In the genomic region with DNA sequence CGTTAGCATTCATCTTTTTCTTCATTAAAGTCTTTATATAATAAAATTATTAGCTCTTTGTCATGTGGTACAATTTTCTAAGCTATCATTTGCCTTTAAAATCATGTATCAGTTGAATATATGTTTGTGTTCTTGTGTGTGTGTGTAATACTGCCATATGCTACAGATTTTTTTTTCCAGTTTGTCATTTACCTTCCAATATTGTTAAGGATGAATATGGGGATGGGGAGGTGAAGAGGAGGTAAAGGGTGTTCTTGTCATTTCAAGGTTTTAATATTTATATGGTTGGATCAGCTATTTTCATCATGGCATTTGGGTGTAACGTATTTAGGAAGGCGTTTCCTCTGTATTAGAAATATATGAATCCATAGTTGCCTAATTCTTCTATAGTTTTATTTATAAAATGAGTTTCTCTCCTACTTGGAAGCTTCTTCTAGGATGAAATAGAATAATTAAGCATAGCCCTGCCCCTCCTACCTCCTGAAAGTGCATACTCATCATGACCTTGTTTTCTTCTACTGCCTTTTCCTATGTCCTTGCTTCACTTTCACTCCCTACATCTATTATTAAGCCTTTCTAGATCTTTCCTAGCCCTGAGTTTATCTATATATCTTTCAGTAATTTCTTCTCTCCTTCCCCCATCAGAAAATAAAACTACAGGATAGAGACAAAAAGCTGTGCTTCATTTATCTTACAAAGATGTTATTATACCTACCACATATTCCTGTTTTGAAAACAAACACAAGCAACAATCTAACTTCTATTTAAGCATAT, we compare ENCODE assay signal across 12 cellular contexts. TPM values are rescaled to one million over a fixed set of nuclear protein-coding genes. Genes with fewer than 3 reads are reported as not detected.
DNase-seq lines count a peak whose midpoint lies in the region; ATAC-seq and TF ChIP-seq lines count a peak whose summit lies in the region.
"Had no signal": no experiment of that assay in that cellular context is flagged by ENCODE, and none has a peak within 500 bp of the region (broad histone marks: within the 10 kb centered on the region; RNA-seq: fewer than 3 reads in every experiment).

No MANE protein-coding gene starts in this region.

- CTCF ChIA-PET in MCF 10A (lab: Yijun Ruan, JAX) = interaction anchor here (0.6 to 0.8 kb wide), 2 partner anchors 54 to 159 kb away, joined by 3 to 4 read pairs; no protein-coding TSS in a partner anchor

- ATAC-seq in stimulated activated naive CD8-positive, alpha-beta T cell treated with anti-CD3 and anti-CD28 coated beads, Interleukin-15, amount 100 ng/mL, for 72 hours = no peak
- ATAC-seq in GM19023 (IDR thresholded peaks at IDR 0.05; ENCODE audit: unreplicated experiment) = no peak

- H3K4me1 ChIP-seq in breast epithelium = no peaks in the 10 kb centered on the region

- H3K4me3 ChIP-seq in breast epithelium (no peak overlapping the region), fibroblast of pulmonary artery (replicated peaks; ENCODE audit: low read depth, low read length) (no peak overlapping the region)

- H3K27me3 ChIP-seq in breast epithelium = no peaks in the 10 kb centered on the region

- no peak for DNase-seq in MCF 10A (ENCODE audit: unreplicated experiment)
- DNase-seq in breast epithelium (ENCODE audit: low spot score in 2 of 2) = no peak
- peak; percentile 57 for DNase-seq in fibroblast of pulmonary artery (ENCODE audit: low read depth)
- DNase-seq in stimulated activated naive CD8-positive, alpha-beta T cell treated with anti-CD3 and anti-CD28 coated beads, Interleukin-15, amount 100 ng/mL, for 72 hours = no peak
- DNase-seq in epidermal melanocyte (ENCODE audit: insufficient read length, low spot score) = no peak
- no peak for DNase-seq in amniotic stem cell (lab: John Stamatoyannopoulos, UW)
- DNase-seq: activated CD4-positive, CD25-positive, alpha-beta regulatory T cell treated with anti-CD3 and anti-CD28 coated beads, Interleukin-2, amount 50 U/mL, for 72 hours; effector CD4-positive, alpha-beta T cell; midbrain; NCI-H2227 treated with DMSO at 0.1 percent for 48 hours had no signal

- peak overlapping the region; percentile 32 for H3K27ac Mint-ChIP-seq in MCF 10A (ENCODE audit: low read depth, unreplicated experiment)
- H3K27ac Mint-ChIP-seq in stimulated activated naive CD8-positive, alpha-beta T cell treated with anti-CD3 and anti-CD28 coated beads, Interleukin-15, amount 100 ng/mL, for 72 hours = peak overlapping the region; percentile 38 to 78

- H3K9me3 ChIP-seq in breast epithelium = no peaks in the 10 kb centered on the region

- H3K4me3 Mint-ChIP-seq in MCF 10A (ENCODE audit: unreplicated experiment) = no peak overlapping the region
- H3K4me3 Mint-ChIP-seq in stimulated activated naive CD8-positive, alpha-beta T cell treated with anti-CD3 and anti-CD28 coated beads, Interleukin-15, amount 100 ng/mL, for 72 hours = peak overlapping the region in 1 of 2 donors; percentile 15

- no peak for TF ChIP-seq CTCF in MCF 10A (IDR thresholded peaks at IDR 0.05; ENCODE audit: unreplicated experiment)
- TF ChIP-seq CTCF in breast epithelium (IDR thresholded peaks at IDR 0.05) = no peak
- no peak for TF ChIP-seq CTCF in VCaP (conservative IDR thresholded peaks at IDR 0.05)
- TF ChIP-seq CTCF in fibroblast of pulmonary artery (IDR thresholded peaks at IDR 0.05; ENCODE audit: low read length, missing control alignments) = no peak

- no peak for TF ChIP-seq POLR2A in breast epithelium (IDR thresholded peaks at IDR 0.05)

- TSS peak; percentile 3 for BruUV-seq in MCF 10A (replicated peaks; lab: Mats Ljungman, UMichigan)

- H3K4me1 Mint-ChIP-seq in MCF 10A (ENCODE audit: insufficient read depth, unreplicated experiment) = peaks cover 34% of the 10 kb centered on the region
- peaks cover 56% of the 10 kb centered on the region for H3K4me1 Mint-ChIP-seq in stimulated activated naive CD8-positive, alpha-beta T cell treated with anti-CD3 and anti-CD28 coated beads, Interleukin-15, amount 100 ng/mL, for 72 hours

- intact Hi-C loops in MCF 10A (cut with micrococcal nuclease) = no loop called here
- intact Hi-C loops in breast epithelium (cut with DNase I; ENCODE audit: low total_unique reads) = no loop called here

- peaks cover 23% of the 10 kb centered on the region for H3K36me3 Mint-ChIP-seq in MCF 10A (ENCODE audit: insufficient read depth, unreplicated experiment)

- H3K9me3 Mint-ChIP-seq in MCF 10A (ENCODE audit: unreplicated experiment) = no peaks in the 10 kb centered on the region
- H3K9me3 Mint-ChIP-seq in stimulated activated naive CD8-positive, alpha-beta T cell treated with anti-CD3 and anti-CD28 coated beads, Interleukin-15, amount 100 ng/mL, for 72 hours = no peaks in the 10 kb centered on the region

- H3K27me3 Mint-ChIP-seq in MCF 10A (ENCODE audit: insufficient read depth, unreplicated experiment) = no peaks in the 10 kb centered on the region
- H3K27me3 Mint-ChIP-seq in stimulated activated naive CD8-positive, alpha-beta T cell treated with anti-CD3 and anti-CD28 coated beads, Interleukin-15, amount 100 ng/mL, for 72 hours = no peaks in the 10 kb centered on the region

- no peaks in the 10 kb centered on the region for H3K36me3 ChIP-seq in breast epithelium

- H3K27ac ChIP-seq in breast epithelium (no peak overlapping the region), VCaP (peak overlapping the region; percentile 97)

- POLR2A ChIA-PET in MCF 10A (lab: Yijun Ruan, JAX) = interaction anchor here (1.0 to 2.9 kb wide), 5 partner anchors 12 to 67 kb away, joined by 3 to 14 read pairs (median 3); a partner anchor contains a TSS

RNA-seq across cellular contexts. Expression of a gene that starts 25.1 kb away (rescaled TPM):
- 126 and 129 TPM in 2 replicates for total RNA-seq in MCF 10A (2022)
- 10 to 100 TPM; 40.3 to 68.6 (median 43.4) TPM for total RNA-seq in breast epithelium
